Comparison of ENCODE assay signal across 1 cellular context in the genomic region with DNA sequence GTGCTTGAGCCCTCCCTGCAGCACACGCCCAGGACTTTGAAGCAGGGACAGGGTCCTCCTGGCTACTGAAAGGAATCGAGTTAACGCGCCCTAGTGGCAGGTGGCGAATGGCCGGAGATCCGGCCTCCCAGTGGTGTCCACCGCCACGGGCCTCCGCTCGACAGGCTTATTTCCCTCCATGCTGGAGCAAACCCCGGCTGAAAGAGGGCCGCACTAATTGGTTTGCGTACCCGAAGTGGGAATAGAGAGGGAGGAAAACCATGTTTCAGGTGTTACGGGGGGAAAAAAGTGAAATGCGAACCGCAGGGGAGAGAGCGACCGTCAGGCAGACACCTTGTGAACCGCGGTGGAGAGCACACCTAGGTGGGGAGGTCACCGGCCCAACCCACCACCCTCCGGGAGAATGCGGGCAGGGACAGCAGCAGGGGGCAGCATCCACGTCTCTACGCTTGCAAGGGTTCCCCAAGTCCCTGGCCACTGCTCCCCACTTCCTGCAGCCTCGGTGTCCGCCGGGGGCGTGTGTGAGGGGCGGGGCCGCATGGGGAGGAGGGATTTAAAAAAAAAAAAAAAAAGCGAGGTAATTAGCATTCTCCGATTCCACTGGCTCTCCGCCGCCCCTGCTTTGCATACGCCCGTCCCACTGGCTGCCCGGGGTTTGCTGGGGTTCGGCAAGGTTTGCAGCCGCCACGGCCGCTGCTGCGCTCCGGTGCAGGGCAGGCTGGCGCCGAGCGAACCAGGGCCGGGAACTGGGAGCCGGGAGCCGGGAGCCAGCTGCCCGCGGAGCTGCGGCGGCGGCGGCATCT.
A peak's percentile ranks its signal among the peaks of the same experiment; 100 is the strongest.
TF ChIP-seq lines count a peak whose summit lies in the region.

No MANE protein-coding gene starts in this region.

TF ChIP-seq in HepG2, 621 proteins besides CTCF, POLR2A, EP300 and RAD21 (continued from another document and continues in another):
- no peak for TF ChIP-seq CENPBD1 (CRISPR knock-in tag; IDR thresholded peaks at IDR 0.05; ENCODE audit: borderline replicate concordance, low read depth)
- TF ChIP-seq ETV5 (CRISPR knock-in tag; IDR thresholded peaks at IDR 0.05; ENCODE audit: borderline replicate concordance): peak; percentile 33; the same call in 1 of the 2 replicates
- TF ChIP-seq HNF4A (CRISPR knock-in tag; IDR thresholded peaks at IDR 0.05): peak; percentile 31; the same call in 1 of the 2 replicates
- TF ChIP-seq HNF4G (IDR thresholded peaks at IDR 0.05; ENCODE audit: borderline replicate concordance, low read depth, low read length): 0 out of 2 replicates have a peak, but pooled peaks have one; percentile 29
- no peak for TF ChIP-seq HNF4G (CRISPR knock-in tag; IDR thresholded peaks at IDR 0.05; ENCODE audit: borderline replicate concordance, low read depth)
- no peak for TF ChIP-seq JUN (CRISPR knock-in tag; IDR thresholded peaks at IDR 0.05)
- TF ChIP-seq NFATC3 (CRISPR knock-in tag; IDR thresholded peaks at IDR 0.05): peak; percentile 46; the same call in 1 of the 2 replicates
- no peak for TF ChIP-seq TCF12 (IDR thresholded peaks at IDR 0.05)
- TF ChIP-seq TCF12 (CRISPR knock-in tag; IDR thresholded peaks at IDR 0.05): peak; percentile 63
- no peak for TF ChIP-seq ZNF572 (CRISPR knock-in tag; IDR thresholded peaks at IDR 0.05)
- no peak for TF ChIP-seq TERF1 (CRISPR knock-in tag; IDR thresholded peaks at IDR 0.05)
- no peak for TF ChIP-seq ZNF780A (CRISPR knock-in tag; IDR thresholded peaks at IDR 0.05)
- no peak for TF ChIP-seq ZNF660 (CRISPR knock-in tag; IDR thresholded peaks at IDR 0.05; ENCODE audit: borderline replicate concordance, low read depth)
- TF ChIP-seq ZBTB21 (CRISPR knock-in tag; IDR thresholded peaks at IDR 0.05): no peak
- TF ChIP-seq KAT7 (CRISPR knock-in tag; IDR thresholded peaks at IDR 0.05; ENCODE audit: borderline replicate concordance): no peak
- no peak for TF ChIP-seq SKI (IDR thresholded peaks at IDR 0.05; ENCODE audit: partially characterized antibody)
- 0 out of 2 replicates have a peak, but pooled peaks have one; percentile 19 for TF ChIP-seq ZNF501 (CRISPR knock-in tag; IDR thresholded peaks at IDR 0.05)
- TF ChIP-seq ZNF878 (CRISPR knock-in tag; IDR thresholded peaks at IDR 0.05): no peak
- TF ChIP-seq NR2F1 (CRISPR knock-in tag; IDR thresholded peaks at IDR 0.05): no peak
- TF ChIP-seq MIER3 (CRISPR knock-in tag; IDR thresholded peaks at IDR 0.05; ENCODE audit: borderline replicate concordance): no peak
- TF ChIP-seq ZNF589 (CRISPR knock-in tag; conservative IDR thresholded peaks at IDR 0.05): 0 out of 2 replicates have a peak, but pooled peaks have one; percentile 11
- no peak for TF ChIP-seq ZNF619 (CRISPR knock-in tag; IDR thresholded peaks at IDR 0.05)
- no peak for TF ChIP-seq DPF2 (CRISPR knock-in tag; IDR thresholded peaks at IDR 0.05; ENCODE audit: borderline replicate concordance, low read depth)
- TF ChIP-seq ESRRA (CRISPR knock-in tag; IDR thresholded peaks at IDR 0.05; ENCODE audit: low read depth): no peak
- no peak for TF ChIP-seq RFXANK (CRISPR knock-in tag; IDR thresholded peaks at IDR 0.05)
- TF ChIP-seq SKIL (CRISPR knock-in tag; IDR thresholded peaks at IDR 0.05; ENCODE audit: borderline replicate concordance): 0 out of 2 replicates have a peak, but pooled peaks have one; percentile 24
- TF ChIP-seq RNF2 (conservative IDR thresholded peaks at IDR 0.05; ENCODE audit: low read depth): no peak
- TF ChIP-seq, protein P1, sequence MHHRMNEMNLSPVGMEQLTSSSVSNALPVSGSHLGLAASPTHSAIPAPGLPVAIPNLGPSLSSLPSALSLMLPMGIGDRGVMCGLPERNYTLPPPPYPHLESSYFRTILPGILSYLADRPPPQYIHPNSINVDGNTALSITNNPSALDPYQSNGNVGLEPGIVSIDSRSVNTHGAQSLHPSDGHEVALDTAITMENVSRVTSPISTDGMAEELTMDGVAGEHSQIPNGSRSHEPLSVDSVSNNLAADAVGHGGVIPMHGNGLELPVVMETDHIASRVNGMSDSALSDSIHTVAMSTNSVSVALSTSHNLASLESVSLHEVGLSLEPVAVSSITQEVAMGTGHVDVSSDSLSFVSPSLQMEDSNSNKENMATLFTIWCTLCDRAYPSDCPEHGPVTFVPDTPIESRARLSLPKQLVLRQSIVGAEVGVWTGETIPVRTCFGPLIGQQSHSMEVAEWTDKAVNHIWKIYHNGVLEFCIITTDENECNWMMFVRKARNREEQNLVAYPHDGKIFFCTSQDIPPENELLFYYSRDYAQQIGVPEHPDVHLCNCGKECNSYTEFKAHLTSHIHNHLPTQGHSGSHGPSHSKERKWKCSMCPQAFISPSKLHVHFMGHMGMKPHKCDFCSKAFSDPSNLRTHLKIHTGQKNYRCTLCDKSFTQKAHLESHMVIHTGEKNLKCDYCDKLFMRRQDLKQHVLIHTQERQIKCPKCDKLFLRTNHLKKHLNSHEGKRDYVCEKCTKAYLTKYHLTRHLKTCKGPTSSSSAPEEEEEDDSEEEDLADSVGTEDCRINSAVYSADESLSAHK (CRISPR knock-in tag; IDR thresholded peaks at IDR 0.05; ENCODE audit: borderline replicate concordance): no peak
- TF ChIP-seq RFXAP (CRISPR knock-in tag; IDR thresholded peaks at IDR 0.05; ENCODE audit: borderline replicate concordance): no peak
- TF ChIP-seq ZNF382 (CRISPR knock-in tag; IDR thresholded peaks at IDR 0.05; ENCODE audit: borderline replicate concordance): no peak
- no peak for TF ChIP-seq SMARCE1 (IDR thresholded peaks at IDR 0.05; ENCODE audit: borderline replicate concordance)
- no peak for TF ChIP-seq KLF9 (CRISPR knock-in tag; IDR thresholded peaks at IDR 0.05; ENCODE audit: low read depth)
- no peak for TF ChIP-seq ZNF12 (CRISPR knock-in tag; IDR thresholded peaks at IDR 0.05)
- TF ChIP-seq ZNF326 (CRISPR knock-in tag; IDR thresholded peaks at IDR 0.05; ENCODE audit: borderline replicate concordance): no peak
- TF ChIP-seq NR2F2 (IDR thresholded peaks at IDR 0.05; ENCODE audit: borderline replicate concordance, low read depth): no peak; the same call in 1 of the 2 replicates
- no peak for TF ChIP-seq ZNF33A (CRISPR knock-in tag; IDR thresholded peaks at IDR 0.05; ENCODE audit: borderline replicate concordance)
- TF ChIP-seq KDM2A (CRISPR knock-in tag; IDR thresholded peaks at IDR 0.05; ENCODE audit: borderline replicate concordance, low read depth): peak; percentile 57; the same call in 1 of the 2 replicates
- TF ChIP-seq, protein P2, sequence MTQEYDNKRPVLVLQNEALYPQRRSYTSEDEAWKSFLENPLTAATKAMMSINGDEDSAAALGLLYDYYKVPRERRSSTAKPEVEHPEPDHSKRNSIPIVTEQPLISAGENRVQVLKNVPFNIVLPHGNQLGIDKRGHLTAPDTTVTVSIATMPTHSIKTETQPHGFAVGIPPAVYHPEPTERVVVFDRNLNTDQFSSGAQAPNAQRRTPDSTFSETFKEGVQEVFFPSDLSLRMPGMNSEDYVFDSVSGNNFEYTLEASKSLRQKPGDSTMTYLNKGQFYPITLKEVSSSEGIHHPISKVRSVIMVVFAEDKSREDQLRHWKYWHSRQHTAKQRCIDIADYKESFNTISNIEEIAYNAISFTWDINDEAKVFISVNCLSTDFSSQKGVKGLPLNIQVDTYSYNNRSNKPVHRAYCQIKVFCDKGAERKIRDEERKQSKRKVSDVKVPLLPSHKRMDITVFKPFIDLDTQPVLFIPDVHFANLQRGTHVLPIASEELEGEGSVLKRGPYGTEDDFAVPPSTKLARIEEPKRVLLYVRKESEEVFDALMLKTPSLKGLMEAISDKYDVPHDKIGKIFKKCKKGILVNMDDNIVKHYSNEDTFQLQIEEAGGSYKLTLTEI (CRISPR knock-in tag; conservative IDR thresholded peaks at IDR 0.05): no peak
- no peak for TF ChIP-seq ZNF20 (CRISPR knock-in tag; IDR thresholded peaks at IDR 0.05)
- TF ChIP-seq ZNF296 (CRISPR knock-in tag; conservative IDR thresholded peaks at IDR 0.05): 0 out of 2 replicates have a peak, but pooled peaks have one; percentile 29
- no peak for TF ChIP-seq ZFP37 (CRISPR knock-in tag; IDR thresholded peaks at IDR 0.05; ENCODE audit: borderline replicate concordance)
- TF ChIP-seq TRIM24 (CRISPR knock-in tag; IDR thresholded peaks at IDR 0.05): no peak
- peak; percentile 89 for TF ChIP-seq ZNF777 (CRISPR knock-in tag; IDR thresholded peaks at IDR 0.05)
- TF ChIP-seq EZH2 (conservative IDR thresholded peaks at IDR 0.05; ENCODE audit: low read depth, low read length): no peak
- peak; percentile 34; the same call in 1 of the 2 replicates for TF ChIP-seq PHF21A (CRISPR knock-in tag; IDR thresholded peaks at IDR 0.05)
- TF ChIP-seq KLF15 (CRISPR knock-in tag; IDR thresholded peaks at IDR 0.05; ENCODE audit: borderline replicate concordance): no peak
- TF ChIP-seq CCAR2 (optimal IDR thresholded peaks at IDR 0.05; ENCODE audit: low read depth, low read length): no peak
- no peak for TF ChIP-seq KDM3A (CRISPR knock-in tag; IDR thresholded peaks at IDR 0.05; ENCODE audit: low read depth)
- no peak for TF ChIP-seq MYNN (CRISPR knock-in tag; IDR thresholded peaks at IDR 0.05; ENCODE audit: low read depth)
- TF ChIP-seq ZNF496 (CRISPR knock-in tag; IDR thresholded peaks at IDR 0.05; ENCODE audit: insufficient replicate concordance): no peak
- TF ChIP-seq, protein P3, sequence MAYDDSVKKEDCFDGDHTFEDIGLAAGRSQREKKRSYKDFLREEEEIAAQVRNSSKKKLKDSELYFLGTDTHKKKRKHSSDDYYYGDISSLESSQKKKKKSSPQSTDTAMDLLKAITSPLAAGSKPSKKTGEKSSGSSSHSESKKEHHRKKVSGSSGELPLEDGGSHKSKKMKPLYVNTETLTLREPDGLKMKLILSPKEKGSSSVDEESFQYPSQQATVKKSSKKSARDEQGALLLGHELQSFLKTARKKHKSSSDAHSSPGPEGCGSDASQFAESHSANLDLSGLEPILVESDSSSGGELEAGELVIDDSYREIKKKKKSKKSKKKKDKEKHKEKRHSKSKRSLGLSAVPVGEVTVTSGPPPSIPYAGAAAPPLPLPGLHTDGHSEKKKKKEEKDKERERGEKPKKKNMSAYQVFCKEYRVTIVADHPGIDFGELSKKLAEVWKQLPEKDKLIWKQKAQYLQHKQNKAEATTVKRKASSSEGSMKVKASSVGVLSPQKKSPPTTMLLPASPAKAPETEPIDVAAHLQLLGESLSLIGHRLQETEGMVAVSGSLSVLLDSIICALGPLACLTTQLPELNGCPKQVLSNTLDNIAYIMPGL (CRISPR knock-in tag; IDR thresholded peaks at IDR 0.05; ENCODE audit: borderline replicate concordance in 1 of 2, low read depth in 1 of 2): peak; percentile 43 to 63; a peak in 2 of 4 replicates
- TF ChIP-seq, protein P4, sequence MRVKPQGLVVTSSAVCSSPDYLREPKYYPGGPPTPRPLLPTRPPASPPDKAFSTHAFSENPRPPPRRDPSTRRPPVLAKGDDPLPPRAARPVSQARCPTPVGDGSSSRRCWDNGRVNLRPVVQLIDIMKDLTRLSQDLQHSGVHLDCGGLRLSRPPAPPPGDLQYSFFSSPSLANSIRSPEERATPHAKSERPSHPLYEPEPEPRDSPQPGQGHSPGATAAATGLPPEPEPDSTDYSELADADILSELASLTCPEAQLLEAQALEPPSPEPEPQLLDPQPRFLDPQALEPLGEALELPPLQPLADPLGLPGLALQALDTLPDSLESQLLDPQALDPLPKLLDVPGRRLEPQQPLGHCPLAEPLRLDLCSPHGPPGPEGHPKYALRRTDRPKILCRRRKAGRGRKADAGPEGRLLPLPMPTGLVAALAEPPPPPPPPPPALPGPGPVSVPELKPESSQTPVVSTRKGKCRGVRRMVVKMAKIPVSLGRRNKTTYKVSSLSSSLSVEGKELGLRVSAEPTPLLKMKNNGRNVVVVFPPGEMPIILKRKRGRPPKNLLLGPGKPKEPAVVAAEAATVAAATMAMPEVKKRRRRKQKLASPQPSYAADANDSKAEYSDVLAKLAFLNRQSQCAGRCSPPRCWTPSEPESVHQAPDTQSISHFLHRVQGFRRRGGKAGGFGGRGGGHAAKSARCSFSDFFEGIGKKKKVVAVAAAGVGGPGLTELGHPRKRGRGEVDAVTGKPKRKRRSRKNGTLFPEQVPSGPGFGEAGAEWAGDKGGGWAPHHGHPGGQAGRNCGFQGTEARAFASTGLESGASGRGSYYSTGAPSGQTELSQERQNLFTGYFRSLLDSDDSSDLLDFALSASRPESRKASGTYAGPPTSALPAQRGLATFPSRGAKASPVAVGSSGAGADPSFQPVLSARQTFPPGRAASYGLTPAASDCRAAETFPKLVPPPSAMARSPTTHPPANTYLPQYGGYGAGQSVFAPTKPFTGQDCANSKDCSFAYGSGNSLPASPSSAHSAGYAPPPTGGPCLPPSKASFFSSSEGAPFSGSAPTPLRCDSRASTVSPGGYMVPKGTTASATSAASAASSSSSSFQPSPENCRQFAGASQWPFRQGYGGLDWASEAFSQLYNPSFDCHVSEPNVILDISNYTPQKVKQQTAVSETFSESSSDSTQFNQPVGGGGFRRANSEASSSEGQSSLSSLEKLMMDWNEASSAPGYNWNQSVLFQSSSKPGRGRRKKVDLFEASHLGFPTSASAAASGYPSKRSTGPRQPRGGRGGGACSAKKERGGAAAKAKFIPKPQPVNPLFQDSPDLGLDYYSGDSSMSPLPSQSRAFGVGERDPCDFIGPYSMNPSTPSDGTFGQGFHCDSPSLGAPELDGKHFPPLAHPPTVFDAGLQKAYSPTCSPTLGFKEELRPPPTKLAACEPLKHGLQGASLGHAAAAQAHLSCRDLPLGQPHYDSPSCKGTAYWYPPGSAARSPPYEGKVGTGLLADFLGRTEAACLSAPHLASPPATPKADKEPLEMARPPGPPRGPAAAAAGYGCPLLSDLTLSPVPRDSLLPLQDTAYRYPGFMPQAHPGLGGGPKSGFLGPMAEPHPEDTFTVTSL (CRISPR knock-in tag; IDR thresholded peaks at IDR 0.05; ENCODE audit: borderline replicate concordance): no peak
